ENCODE assay signal across 1 cellular context in the genomic region with DNA sequence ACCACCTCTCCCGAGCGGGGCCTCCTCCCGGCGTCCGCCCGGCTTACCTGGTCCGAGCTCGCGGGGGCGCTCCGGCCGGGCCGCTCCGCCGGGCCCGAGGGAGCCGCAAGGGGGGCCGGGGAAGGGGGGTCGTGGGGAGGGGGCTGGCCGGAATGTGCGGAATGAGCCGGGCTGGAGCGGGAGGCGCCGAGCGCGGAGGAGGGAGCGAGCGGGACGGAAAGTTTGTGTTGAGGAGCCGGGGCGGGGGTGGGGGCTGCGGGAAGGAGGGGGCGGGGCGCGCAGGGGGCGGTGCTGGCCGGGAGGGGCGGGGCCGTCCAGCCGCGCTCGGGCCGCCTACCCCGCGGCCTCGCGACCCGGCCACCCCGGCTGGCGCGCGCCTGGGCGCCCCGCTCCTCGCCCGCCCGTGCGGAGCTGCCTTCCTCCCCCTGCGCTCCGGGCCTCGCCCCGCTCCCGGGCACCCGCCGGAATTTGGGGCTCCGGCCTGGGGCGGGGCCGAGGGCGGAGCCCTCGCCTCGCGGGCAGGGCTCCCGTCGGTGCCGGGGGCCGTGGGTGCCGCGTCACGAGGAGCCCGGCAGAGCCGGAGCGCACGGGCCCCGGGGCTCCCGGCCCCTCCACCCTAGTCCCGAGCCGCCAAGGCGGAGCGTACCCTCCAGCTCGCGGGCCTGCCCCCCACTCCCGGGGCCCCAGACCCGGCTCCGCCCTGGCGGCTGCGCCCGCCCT.
TF ChIP-seq lines count a peak whose summit lies in the region.

A gene (minus strand): TSS at position 229 of the 720 bp plus-strand sequence.

TF ChIP-seq in K562, 482 proteins besides CTCF, POLR2A, EP300 and RAD21 (continues in another document):
- peak; percentile 19; the same call in 1 of the 2 replicates for TF ChIP-seq ZNF583 (CRISPR knock-in tag; IDR thresholded peaks at IDR 0.05)
- no peak for TF ChIP-seq ATF7 (IDR thresholded peaks at IDR 0.05)
- peak; percentile 51; the same call in 1 of the 2 replicates for TF ChIP-seq GTF2E2 (tag; IDR thresholded peaks at IDR 0.05)
- TF ChIP-seq BHLHE40 (IDR thresholded peaks at IDR 0.05; ENCODE audit: low read length): peak; percentile 45; the same call in 1 of the 2 replicates
- TF ChIP-seq POLR2G (IDR thresholded peaks at IDR 0.05; ENCODE audit: low read depth, low read length): peak; percentile 70; the same call in 1 of the 2 replicates
- no peak for TF ChIP-seq FOSL1 (tag; conservative IDR thresholded peaks at IDR 0.05)
- TF ChIP-seq, protein P1, sequence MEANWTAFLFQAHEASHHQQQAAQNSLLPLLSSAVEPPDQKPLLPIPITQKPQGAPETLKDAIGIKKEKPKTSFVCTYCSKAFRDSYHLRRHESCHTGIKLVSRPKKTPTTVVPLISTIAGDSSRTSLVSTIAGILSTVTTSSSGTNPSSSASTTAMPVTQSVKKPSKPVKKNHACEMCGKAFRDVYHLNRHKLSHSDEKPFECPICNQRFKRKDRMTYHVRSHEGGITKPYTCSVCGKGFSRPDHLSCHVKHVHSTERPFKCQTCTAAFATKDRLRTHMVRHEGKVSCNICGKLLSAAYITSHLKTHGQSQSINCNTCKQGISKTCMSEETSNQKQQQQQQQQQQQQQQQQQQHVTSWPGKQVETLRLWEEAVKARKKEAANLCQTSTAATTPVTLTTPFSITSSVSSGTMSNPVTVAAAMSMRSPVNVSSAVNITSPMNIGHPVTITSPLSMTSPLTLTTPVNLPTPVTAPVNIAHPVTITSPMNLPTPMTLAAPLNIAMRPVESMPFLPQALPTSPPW (CRISPR knock-in tag; IDR thresholded peaks at IDR 0.05): peak; percentile 97
- TF ChIP-seq YY1 (IDR thresholded peaks at IDR 0.05; ENCODE audit: borderline replicate concordance in 1 of 3, control insufficient read depth in 1 of 3, extremely low read depth in 1 of 3, insufficient read depth in 3 of 3, insufficient read length in 1 of 3, insufficient replicate concordance in 2 of 3, low read depth in 1 of 3, low read length in 2 of 3): peak in 2 of 3 experiments; percentile 40 to 66
- peak; percentile 53 for TF ChIP-seq SIN3B (IDR thresholded peaks at IDR 0.05; ENCODE audit: low read depth)
- TF ChIP-seq, protein P2, sequence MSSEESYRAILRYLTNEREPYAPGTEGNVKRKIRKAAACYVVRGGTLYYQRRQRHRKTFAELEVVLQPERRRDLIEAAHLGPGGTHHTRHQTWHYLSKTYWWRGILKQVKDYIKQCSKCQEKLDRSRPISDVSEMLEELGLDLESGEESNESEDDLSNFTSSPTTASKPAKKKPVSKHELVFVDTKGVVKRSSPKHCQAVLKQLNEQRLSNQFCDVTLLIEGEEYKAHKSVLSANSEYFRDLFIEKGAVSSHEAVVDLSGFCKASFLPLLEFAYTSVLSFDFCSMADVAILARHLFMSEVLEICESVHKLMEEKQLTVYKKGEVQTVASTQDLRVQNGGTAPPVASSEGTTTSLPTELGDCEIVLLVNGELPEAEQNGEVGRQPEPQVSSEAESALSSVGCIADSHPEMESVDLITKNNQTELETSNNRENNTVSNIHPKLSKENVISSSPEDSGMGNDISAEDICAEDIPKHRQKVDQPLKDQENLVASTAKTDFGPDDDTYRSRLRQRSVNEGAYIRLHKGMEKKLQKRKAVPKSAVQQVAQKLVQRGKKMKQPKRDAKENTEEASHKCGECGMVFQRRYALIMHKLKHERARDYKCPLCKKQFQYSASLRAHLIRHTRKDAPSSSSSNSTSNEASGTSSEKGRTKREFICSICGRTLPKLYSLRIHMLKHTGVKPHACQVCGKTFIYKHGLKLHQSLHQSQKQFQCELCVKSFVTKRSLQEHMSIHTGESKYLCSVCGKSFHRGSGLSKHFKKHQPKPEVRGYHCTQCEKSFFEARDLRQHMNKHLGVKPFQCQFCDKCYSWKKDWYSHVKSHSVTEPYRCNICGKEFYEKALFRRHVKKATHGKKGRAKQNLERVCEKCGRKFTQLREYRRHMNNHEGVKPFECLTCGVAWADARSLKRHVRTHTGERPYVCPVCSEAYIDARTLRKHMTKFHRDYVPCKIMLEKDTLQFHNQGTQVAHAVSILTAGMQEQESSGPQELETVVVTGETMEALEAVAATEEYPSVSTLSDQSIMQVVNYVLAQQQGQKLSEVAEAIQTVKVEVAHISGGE (CRISPR knock-in tag; IDR thresholded peaks at IDR 0.05): peak in 1 of 3 experiments; percentile 64; a peak in 2 of 6 replicates
- TF ChIP-seq CHD4 (IDR thresholded peaks at IDR 0.05; ENCODE audit: insufficient read depth, insufficient replicate concordance, low read depth, low read length, poor library complexity, severe bottlenecking): no peak
- peak; percentile 89 for TF ChIP-seq RB1 (IDR thresholded peaks at IDR 0.05; ENCODE audit: low read depth)
- TF ChIP-seq KLF13 (tag; IDR thresholded peaks at IDR 0.05; ENCODE audit: borderline replicate concordance, low read depth): no peak
- TF ChIP-seq HMGN3 (IDR thresholded peaks at IDR 0.05; ENCODE audit: borderline replicate concordance, extremely low read depth, insufficient read length, low read depth, low read length): peak; percentile 3
- TF ChIP-seq GATAD2B (IDR thresholded peaks at IDR 0.05; ENCODE audit: borderline replicate concordance): peak; percentile 96
- peak in 1 of 2 experiments; percentile 30; a peak in 2 of 4 replicates for TF ChIP-seq MAZ (CRISPR knock-in tag; conservative IDR thresholded peaks at IDR 0.05 in 1 of 2, IDR thresholded peaks at IDR 0.05 in 1 of 2)
- TF ChIP-seq, protein P3, sequence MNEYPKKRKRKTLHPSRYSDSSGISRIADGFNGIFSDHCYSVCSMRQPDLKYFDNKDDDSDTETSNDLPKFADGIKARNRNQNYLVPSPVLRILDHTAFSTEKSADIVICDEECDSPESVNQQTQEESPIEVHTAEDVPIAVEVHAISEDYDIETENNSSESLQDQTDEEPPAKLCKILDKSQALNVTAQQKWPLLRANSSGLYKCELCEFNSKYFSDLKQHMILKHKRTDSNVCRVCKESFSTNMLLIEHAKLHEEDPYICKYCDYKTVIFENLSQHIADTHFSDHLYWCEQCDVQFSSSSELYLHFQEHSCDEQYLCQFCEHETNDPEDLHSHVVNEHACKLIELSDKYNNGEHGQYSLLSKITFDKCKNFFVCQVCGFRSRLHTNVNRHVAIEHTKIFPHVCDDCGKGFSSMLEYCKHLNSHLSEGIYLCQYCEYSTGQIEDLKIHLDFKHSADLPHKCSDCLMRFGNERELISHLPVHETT (CRISPR knock-in tag; conservative IDR thresholded peaks at IDR 0.05 in 1 of 2, IDR thresholded peaks at IDR 0.05 in 1 of 2): peak in 1 of 2 experiments; percentile 83; a peak in 2 of 4 replicates
- TF ChIP-seq, protein P4, sequence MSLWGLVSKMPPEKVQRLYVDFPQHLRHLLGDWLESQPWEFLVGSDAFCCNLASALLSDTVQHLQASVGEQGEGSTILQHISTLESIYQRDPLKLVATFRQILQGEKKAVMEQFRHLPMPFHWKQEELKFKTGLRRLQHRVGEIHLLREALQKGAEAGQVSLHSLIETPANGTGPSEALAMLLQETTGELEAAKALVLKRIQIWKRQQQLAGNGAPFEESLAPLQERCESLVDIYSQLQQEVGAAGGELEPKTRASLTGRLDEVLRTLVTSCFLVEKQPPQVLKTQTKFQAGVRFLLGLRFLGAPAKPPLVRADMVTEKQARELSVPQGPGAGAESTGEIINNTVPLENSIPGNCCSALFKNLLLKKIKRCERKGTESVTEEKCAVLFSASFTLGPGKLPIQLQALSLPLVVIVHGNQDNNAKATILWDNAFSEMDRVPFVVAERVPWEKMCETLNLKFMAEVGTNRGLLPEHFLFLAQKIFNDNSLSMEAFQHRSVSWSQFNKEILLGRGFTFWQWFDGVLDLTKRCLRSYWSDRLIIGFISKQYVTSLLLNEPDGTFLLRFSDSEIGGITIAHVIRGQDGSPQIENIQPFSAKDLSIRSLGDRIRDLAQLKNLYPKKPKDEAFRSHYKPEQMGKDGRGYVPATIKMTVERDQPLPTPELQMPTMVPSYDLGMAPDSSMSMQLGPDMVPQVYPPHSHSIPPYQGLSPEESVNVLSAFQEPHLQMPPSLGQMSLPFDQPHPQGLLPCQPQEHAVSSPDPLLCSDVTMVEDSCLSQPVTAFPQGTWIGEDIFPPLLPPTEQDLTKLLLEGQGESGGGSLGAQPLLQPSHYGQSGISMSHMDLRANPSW (CRISPR knock-in tag; IDR thresholded peaks at IDR 0.05): no peak
- TF ChIP-seq SMC3 (conservative IDR thresholded peaks at IDR 0.05; ENCODE audit: insufficient read depth, low read depth, low read length): no peak
- TF ChIP-seq ZNF133 (CRISPR knock-in tag; IDR thresholded peaks at IDR 0.05): no peak
- no peak for TF ChIP-seq RFX1 (IDR thresholded peaks at IDR 0.05)
- peak; percentile 69 to 90 for TF ChIP-seq NONO (IDR thresholded peaks at IDR 0.05; ENCODE audit: low read depth in 2 of 2, low read length in 1 of 2)
- TF ChIP-seq, protein P5, sequence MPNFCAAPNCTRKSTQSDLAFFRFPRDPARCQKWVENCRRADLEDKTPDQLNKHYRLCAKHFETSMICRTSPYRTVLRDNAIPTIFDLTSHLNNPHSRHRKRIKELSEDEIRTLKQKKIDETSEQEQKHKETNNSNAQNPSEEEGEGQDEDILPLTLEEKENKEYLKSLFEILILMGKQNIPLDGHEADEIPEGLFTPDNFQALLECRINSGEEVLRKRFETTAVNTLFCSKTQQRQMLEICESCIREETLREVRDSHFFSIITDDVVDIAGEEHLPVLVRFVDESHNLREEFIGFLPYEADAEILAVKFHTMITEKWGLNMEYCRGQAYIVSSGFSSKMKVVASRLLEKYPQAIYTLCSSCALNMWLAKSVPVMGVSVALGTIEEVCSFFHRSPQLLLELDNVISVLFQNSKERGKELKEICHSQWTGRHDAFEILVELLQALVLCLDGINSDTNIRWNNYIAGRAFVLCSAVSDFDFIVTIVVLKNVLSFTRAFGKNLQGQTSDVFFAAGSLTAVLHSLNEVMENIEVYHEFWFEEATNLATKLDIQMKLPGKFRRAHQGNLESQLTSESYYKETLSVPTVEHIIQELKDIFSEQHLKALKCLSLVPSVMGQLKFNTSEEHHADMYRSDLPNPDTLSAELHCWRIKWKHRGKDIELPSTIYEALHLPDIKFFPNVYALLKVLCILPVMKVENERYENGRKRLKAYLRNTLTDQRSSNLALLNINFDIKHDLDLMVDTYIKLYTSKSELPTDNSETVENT (CRISPR knock-in tag; IDR thresholded peaks at IDR 0.05): peak; percentile 83
- peak; percentile 16; the same call in 1 of the 2 replicates for TF ChIP-seq BCOR (IDR thresholded peaks at IDR 0.05)
- no peak for TF ChIP-seq PCBP1 (IDR thresholded peaks at IDR 0.05; ENCODE audit: low read depth, low read length, poor library complexity, severe bottlenecking)
- no peak for TF ChIP-seq BRCA1 (IDR thresholded peaks at IDR 0.05)
- no peak for TF ChIP-seq BRCA1 (CRISPR knock-in tag; IDR thresholded peaks at IDR 0.05)
- 0 out of 2 replicates have a peak, but pooled peaks have one; percentile 41 for TF ChIP-seq ZKSCAN1 (IDR thresholded peaks at IDR 0.05; ENCODE audit: low read depth, low read length)
- TF ChIP-seq SMARCE1 (IDR thresholded peaks at IDR 0.05): no peak
- 0 out of 2 replicates have a peak, but pooled peaks have one; percentile 39 for TF ChIP-seq ILF3 (IDR thresholded peaks at IDR 0.05; ENCODE audit: borderline replicate concordance)
- TF ChIP-seq, protein P6, sequence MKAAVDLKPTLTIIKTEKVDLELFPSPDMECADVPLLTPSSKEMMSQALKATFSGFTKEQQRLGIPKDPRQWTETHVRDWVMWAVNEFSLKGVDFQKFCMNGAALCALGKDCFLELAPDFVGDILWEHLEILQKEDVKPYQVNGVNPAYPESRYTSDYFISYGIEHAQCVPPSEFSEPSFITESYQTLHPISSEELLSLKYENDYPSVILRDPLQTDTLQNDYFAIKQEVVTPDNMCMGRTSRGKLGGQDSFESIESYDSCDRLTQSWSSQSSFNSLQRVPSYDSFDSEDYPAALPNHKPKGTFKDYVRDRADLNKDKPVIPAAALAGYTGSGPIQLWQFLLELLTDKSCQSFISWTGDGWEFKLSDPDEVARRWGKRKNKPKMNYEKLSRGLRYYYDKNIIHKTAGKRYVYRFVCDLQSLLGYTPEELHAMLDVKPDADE (conservative IDR thresholded peaks at IDR 0.05; ENCODE audit: control insufficient read depth, low read depth, low read length): peak; percentile 57; the same call in 1 of the 2 replicates
- no peak for TF ChIP-seq HLTF (IDR thresholded peaks at IDR 0.05)
- TF ChIP-seq, protein P7, sequence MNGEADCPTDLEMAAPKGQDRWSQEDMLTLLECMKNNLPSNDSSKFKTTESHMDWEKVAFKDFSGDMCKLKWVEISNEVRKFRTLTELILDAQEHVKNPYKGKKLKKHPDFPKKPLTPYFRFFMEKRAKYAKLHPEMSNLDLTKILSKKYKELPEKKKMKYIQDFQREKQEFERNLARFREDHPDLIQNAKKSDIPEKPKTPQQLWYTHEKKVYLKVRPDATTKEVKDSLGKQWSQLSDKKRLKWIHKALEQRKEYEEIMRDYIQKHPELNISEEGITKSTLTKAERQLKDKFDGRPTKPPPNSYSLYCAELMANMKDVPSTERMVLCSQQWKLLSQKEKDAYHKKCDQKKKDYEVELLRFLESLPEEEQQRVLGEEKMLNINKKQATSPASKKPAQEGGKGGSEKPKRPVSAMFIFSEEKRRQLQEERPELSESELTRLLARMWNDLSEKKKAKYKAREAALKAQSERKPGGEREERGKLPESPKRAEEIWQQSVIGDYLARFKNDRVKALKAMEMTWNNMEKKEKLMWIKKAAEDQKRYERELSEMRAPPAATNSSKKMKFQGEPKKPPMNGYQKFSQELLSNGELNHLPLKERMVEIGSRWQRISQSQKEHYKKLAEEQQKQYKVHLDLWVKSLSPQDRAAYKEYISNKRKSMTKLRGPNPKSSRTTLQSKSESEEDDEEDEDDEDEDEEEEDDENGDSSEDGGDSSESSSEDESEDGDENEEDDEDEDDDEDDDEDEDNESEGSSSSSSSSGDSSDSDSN (IDR thresholded peaks at IDR 0.05; ENCODE audit: borderline replicate concordance in 1 of 2, low read depth in 2 of 2, low read length in 2 of 2): peak; percentile 19 to 21; a peak in 1 of 4 replicates
- TF ChIP-seq BACH1 (tag; IDR thresholded peaks at IDR 0.05): no peak
- no peak for TF ChIP-seq ZNF24 (IDR thresholded peaks at IDR 0.05)
- TF ChIP-seq SMARCA5 (IDR thresholded peaks at IDR 0.05): no peak
- TF ChIP-seq TEAD4 (IDR thresholded peaks at IDR 0.05; ENCODE audit: low read length): 0 out of 2 replicates have a peak, but pooled peaks have one; percentile 4
- TF ChIP-seq TEAD4 (CRISPR knock-in tag; IDR thresholded peaks at IDR 0.05; ENCODE audit: borderline replicate concordance): no peak
- TF ChIP-seq RBBP5 (IDR thresholded peaks at IDR 0.05; ENCODE audit: borderline replicate concordance, insufficient read depth, low read length, poor library complexity, severe bottlenecking): peak; percentile 25
- TF ChIP-seq CBX8 (IDR thresholded peaks at IDR 0.05; ENCODE audit: borderline replicate concordance, extremely low read depth, low read depth, low read length, poor library complexity, severe bottlenecking): no peak
- TF ChIP-seq POLR2AphosphoS5 (IDR thresholded peaks at IDR 0.05; ENCODE audit: control insufficient read depth, insufficient read depth, low read depth, low read length): peak; percentile 74; the same call in 1 of the 2 replicates
- TF ChIP-seq TRIM24 (IDR thresholded peaks at IDR 0.05): no peak
- peak; percentile 68 for TF ChIP-seq CXXC5 (CRISPR knock-in tag; IDR thresholded peaks at IDR 0.05)
- peak in 1 of 2 experiments; percentile 62; a peak in 1 of 4 replicates for TF ChIP-seq SIN3A (IDR thresholded peaks at IDR 0.05; ENCODE audit: borderline replicate concordance in 2 of 2, control insufficient read depth in 1 of 2, low read depth in 2 of 2, low read length in 2 of 2)
- no peak for TF ChIP-seq ZNF23 (CRISPR knock-in tag; IDR thresholded peaks at IDR 0.05)
- TF ChIP-seq ZC3H4 (CRISPR knock-in tag; IDR thresholded peaks at IDR 0.05; ENCODE audit: borderline replicate concordance): no peak
- TF ChIP-seq RNF2 (IDR thresholded peaks at IDR 0.05): no peak
